Comparison of ENCODE assay signal across 15 cellular contexts in genomic region chr7:22192778-22193177, GRCh38.
DNase-seq lines count a peak whose midpoint lies in the region; ATAC-seq and TF ChIP-seq lines count a peak whose summit lies in the region.
"Had no signal": no experiment of that assay in that cellular context is flagged by ENCODE, and none has a peak within 500 bp of the region (broad histone marks: within the 10 kb centered on the region; RNA-seq: fewer than 3 reads in every experiment).

No MANE protein-coding gene starts in this region.

- no peak for ATAC-seq in GM21619 (IDR thresholded peaks at IDR 0.05; ENCODE audit: unreplicated experiment)
- no peak for ATAC-seq in HG02973 (IDR thresholded peaks at IDR 0.05; ENCODE audit: unreplicated experiment)
- ATAC-seq: activated CD8-positive, alpha-beta T cell treated with anti-CD3 and anti-CD28 coated beads, Interleukin-2, amount 10 ng/mL, durations not matched to agents 7 days and 5 days; K562 had no signal

- H3K36me3 ChIP-seq in WERI-Rb-1 (peaks cover 29% of the 10 kb centered on the region), iPS-18a (ENCODE audit: control insufficient read depth, low read depth, low read length) (no peaks in the 10 kb centered on the region)

- peak; percentile 55 for DNase-seq in NCI-H1092 treated with DMSO at 0.1 percent for 48 hours (lab: John Stamatoyannopoulos, UW)
- DNase-seq in NCI-H1092 (lab: John Stamatoyannopoulos, UW), result no peak
- DNase-seq in WERI-Rb-1, result no peak
- peak in 1 of 49 donors; percentile 44 for DNase-seq in substantia nigra (lab: John Stamatoyannopoulos, UW)
- no peak for DNase-seq in globus pallidus (ENCODE audit: low spot score)
- DNase-seq: 8988T; activated CD8-positive, alpha-beta T cell treated with anti-CD3 and anti-CD28 coated beads, Interleukin-2, amount 10 ng/mL, durations not matched to agents 7 days and 5 days; activated naive CD4-positive, alpha-beta T cell treated with anti-CD3 and anti-CD28 coated beads, Interleukin-2, amount 10 ng/mL, durations not matched to agents 7 days and 5 days; NCI-H446 treated with DMSO at 0.1 percent for 48 hours; T-helper 9 cell; testis had no signal

- peak overlapping the region; percentile 2 for H3K9ac ChIP-seq in iPS-18a (ENCODE audit: low read length)

- H3K27me3 ChIP-seq in WERI-Rb-1 (ENCODE audit: insufficient read depth, low read depth, severe bottlenecking) (no peaks in the 10 kb centered on the region), iPS-18a (ENCODE audit: control insufficient read depth, insufficient read depth, low read length) (peaks cover 16% of the 10 kb centered on the region)
- H3K27me3 ChIP-seq: testis had no signal

- H3K4me1 ChIP-seq in iPS-18a (ENCODE audit: control insufficient read depth, low read depth, low read length), result peaks cover 39% of the 10 kb centered on the region
- H3K4me1 ChIP-seq: testis had no signal

- H3K9me3 ChIP-seq in WERI-Rb-1 (ENCODE audit: severe bottlenecking), result no peaks in the 10 kb centered on the region
- no peaks in the 10 kb centered on the region for H3K9me3 ChIP-seq in iPS-18a (ENCODE audit: control insufficient read depth, low read depth, low read length)
- H3K9me3 ChIP-seq: testis had no signal

- peak overlapping the region; percentile 67 for H3K4me3 ChIP-seq in WERI-Rb-1 (ENCODE audit: low read depth, low read length)
- peak overlapping the region; percentile 65 for H3K4me3 ChIP-seq in iPS-18a (ENCODE audit: low read length)
- H3K4me3 ChIP-seq: K562 had no signal

- H3K27ac ChIP-seq in WERI-Rb-1 (peak overlapping the region; percentile 73), iPS-18a (ENCODE audit: low read length) (no peak overlapping the region), substantia nigra (ENCODE audit: low read depth, low read length, poor library complexity, severe bottlenecking) (peak overlapping the region; percentile 85)
- H3K27ac ChIP-seq: testis had no signal

- no peak for TF ChIP-seq CTCF in WERI-Rb-1 (IDR thresholded peaks at IDR 0.05; ENCODE audit: low read depth, low read length)
